In genomic region chr2:200618590-200619021, GRCh38 we compare ENCODE assay signal across 10 cellular contexts. TPM values are rescaled to one million over a fixed set of nuclear protein-coding genes. Genes with fewer than 3 reads are reported as not detected.
DNase-seq lines count a peak whose midpoint lies in the region; ATAC-seq, FAIRE-seq and TF ChIP-seq lines count a peak whose summit lies in the region.
"Had no signal": no experiment of that assay in that cellular context is flagged by ENCODE, and none has a peak within 500 bp of the region (broad histone marks: within the 10 kb centered on the region; RNA-seq: fewer than 3 reads in every experiment).

No MANE protein-coding gene starts in this region.

- no peaks in the 10 kb centered on the region for H3K4me1 Mint-ChIP-seq in neural progenitor cell

- no peaks in the 10 kb centered on the region for H3K36me3 ChIP-seq in DND-41 (ENCODE audit: insufficient read depth, low read length)
- no peaks in the 10 kb centered on the region for H3K36me3 ChIP-seq in bronchial epithelial cell (ENCODE audit: control insufficient read depth, insufficient read depth, low read length)
- H3K36me3 ChIP-seq in neural progenitor cell: no peaks in the 10 kb centered on the region
- H3K36me3 ChIP-seq: heart right ventricle had no signal

- no peaks in the 10 kb centered on the region for H3K36me3 Mint-ChIP-seq in neural progenitor cell

- FAIRE-seq in bronchial epithelial cell (lab: Jason Lieb, UNC) (peak; percentile 18), GM12891 (lab: Jason Lieb, UNC) (no peak)

- H3K79me2 ChIP-seq in DND-41 (ENCODE audit: insufficient read depth, low read length) (no peaks in the 10 kb centered on the region), neural progenitor cell (ENCODE audit: low read depth) (no peaks in the 10 kb centered on the region)

- TF ChIP-seq CTCF in DND-41 (IDR thresholded peaks at IDR 0.05; ENCODE audit: borderline replicate concordance, extremely low read depth, low read length, poor library complexity, severe bottlenecking) (no peak), bronchial epithelial cell (IDR thresholded peaks at IDR 0.05; ENCODE audit: insufficient read depth, low read length, severe bottlenecking) (peak; percentile 36), neural progenitor cell (IDR thresholded peaks at IDR 0.05) (peak; percentile 32)

- H3K4me1 ChIP-seq in DND-41 (ENCODE audit: insufficient read depth, low read length) (no peaks in the 10 kb centered on the region), neural progenitor cell (no peaks in the 10 kb centered on the region)

- no peak for DNase-seq in DND-41
- DNase-seq in MV-4-11 (lab: John Stamatoyannopoulos, UW): peak; percentile 64
- DNase-seq in bronchial epithelial cell (ENCODE audit: low read depth): peak; percentile 61
- peak; percentile 40 for DNase-seq in neural progenitor cell (ENCODE audit: low spot score)
- DNase-seq in GM12891 (ENCODE audit: insufficient read length, low spot score): no peak
- no peak for DNase-seq in NCI-H1694 (lab: John Stamatoyannopoulos, UW)
- DNase-seq: heart right ventricle, NCI-H1694 treated with DMSO at 0.1 percent for 48 hours had no signal

- no peaks in the 10 kb centered on the region for H4K20me1 ChIP-seq in DND-41 (ENCODE audit: insufficient read depth, low read length)
- no peaks in the 10 kb centered on the region for H4K20me1 ChIP-seq in neural progenitor cell (ENCODE audit: low read depth)

- H3K4me3 Mint-ChIP-seq in neural progenitor cell: no peak overlapping the region

- ATAC-seq in DND-41 (ENCODE audit: insufficient read depth, low read depth) (0 out of 3 replicates have a peak, but pooled peaks have one; percentile 52), GM18870 (IDR thresholded peaks at IDR 0.05; ENCODE audit: unreplicated experiment) (no peak)

- H3K4me2 ChIP-seq in DND-41 (ENCODE audit: insufficient read depth, low read length) (no peak overlapping the region), neural progenitor cell (no peak overlapping the region)

- no peaks in the 10 kb centered on the region for H3K27me3 Mint-ChIP-seq in neural progenitor cell (ENCODE audit: insufficient read depth, low read depth)

- no peaks in the 10 kb centered on the region for H3F3A ChIP-seq in neural progenitor cell (ENCODE audit: low read depth)

- H3K27me3 ChIP-seq in DND-41 (ENCODE audit: insufficient read depth, low read length, poor library complexity) (peaks cover 9% of the 10 kb centered on the region), bronchial epithelial cell (ENCODE audit: control insufficient read depth, insufficient read depth, low read length) (no peaks in the 10 kb centered on the region), neural progenitor cell (no peaks in the 10 kb centered on the region)

- H3K9me3 ChIP-seq in DND-41 (ENCODE audit: insufficient read depth, low read length, severe bottlenecking) (no peaks in the 10 kb centered on the region), neural progenitor cell (ENCODE audit: low read depth) (no peaks in the 10 kb centered on the region)
- H3K9me3 ChIP-seq: heart right ventricle had no signal

- no peak for TF ChIP-seq POLR2A in GM12891 (IDR thresholded peaks at IDR 0.05; ENCODE audit: low read depth, low read length)

- no peaks in the 10 kb centered on the region for H3K9me3 Mint-ChIP-seq in neural progenitor cell

- H3K9ac ChIP-seq in DND-41 (ENCODE audit: low read depth, low read length): no peak overlapping the region
- no peak overlapping the region for H3K9ac ChIP-seq in neural progenitor cell

- H3K4me3 ChIP-seq in DND-41 (ENCODE audit: low read depth in 1 of 2, low read length in 2 of 2) (no peak overlapping the region), bronchial epithelial cell (ENCODE audit: low read depth, low read length) (no peak overlapping the region), neural progenitor cell (no peak overlapping the region)
- H3K4me3 ChIP-seq: heart right ventricle, skin epidermis had no signal

- H3K27ac ChIP-seq in DND-41 (ENCODE audit: low read length) (no peak overlapping the region), neural progenitor cell (no peak overlapping the region)
- H3K27ac ChIP-seq: heart right ventricle had no signal

- no peak overlapping the region for H2AFZ ChIP-seq in DND-41 (ENCODE audit: low read depth, low read length)
- H2AFZ ChIP-seq in neural progenitor cell (replicated peaks): peak overlapping the region; percentile 4

- no peak overlapping the region for H3K27ac Mint-ChIP-seq in neural progenitor cell

TF ChIP-seq in GM12891, 5 proteins besides CTCF, POLR2A, EP300 and RAD21:
- TF ChIP-seq PAX5 (IDR thresholded peaks at IDR 0.05; ENCODE audit: insufficient read depth, low read length, severe bottlenecking): no peak
- no peak for TF ChIP-seq TAF1 (IDR thresholded peaks at IDR 0.05; ENCODE audit: low read depth, low read length)
- no peak for TF ChIP-seq SPI1 (IDR thresholded peaks at IDR 0.05; ENCODE audit: low read depth, low read length)
- no peak for TF ChIP-seq POU2F2 (IDR thresholded peaks at IDR 0.05; ENCODE audit: low read depth, low read length)
- TF ChIP-seq POLR2AphosphoS5 (IDR thresholded peaks at IDR 0.05; ENCODE audit: low read depth, low read length): no peak

RNA-seq across cellular contexts. Expression of gene AOX1, which starts 32.8 kb away (rescaled TPM):
- total RNA-seq in bronchial epithelial cell (8.4 and 15.7 TPM in 2 replicates), neural progenitor cell (ENCODE audit: low replicate concordance) (5.7 and 6.2 TPM in 2 replicates)
- polyA plus RNA-seq in GM12891 (2012; ENCODE audit: low read depth, missing spikeins): 0.10 TPM

Comparison
In these comparisons a context has a peak if more than half of its experiments do, and no peak if none do; other contexts are left out.
1. DNase-seq: peak in MV-4-11 (single experiment), bronchial epithelial cell (single experiment) and neural progenitor cell (single experiment); none in DND-41 (single experiment), GM12891 (single experiment) and NCI-H1694 (single experiment).